Comparison of ENCODE assay signal across 8 cellular contexts in genomic region chr1:205750683-205751651, GRCh38. TPM values are rescaled to one million over a fixed set of nuclear protein-coding genes. Genes with fewer than 3 reads are reported as not detected.
DNase-seq lines count a peak whose midpoint lies in the region; ATAC-seq and TF ChIP-seq lines count a peak whose summit lies in the region.

No MANE protein-coding gene starts in this region.

- ATAC-seq in stimulated activated naive CD8-positive, alpha-beta T cell treated with anti-CD3 and anti-CD28 coated beads, Interleukin-15, Interleukin-2, amounts not matched to agents 100 U/mL and 50 U/mL, for 24 hours, result no peak
- ATAC-seq in HG03175 (IDR thresholded peaks at IDR 0.05; ENCODE audit: unreplicated experiment), result no peak

- H3K4me3 Mint-ChIP-seq in stimulated activated naive CD8-positive, alpha-beta T cell treated with anti-CD3 and anti-CD28 coated beads, Interleukin-15, Interleukin-2, amounts not matched to agents 100 ng/mL and 50 ng/mL, for 24 hours, result peak overlapping the region; percentile 97
- peak overlapping the region; percentile 93 for H3K4me3 Mint-ChIP-seq in activated CD4-positive, alpha-beta memory T cell treated with anti-CD3 and anti-CD28 coated beads for 36 hours

- no CpG with 5 or more reads among the region's 14 CpGs for WGBS in iPS DF 6.9 (ENCODE audit: insufficient coverage, insufficient read length)
- WGBS in stomach, 5 donors, result 72 to 78% (median 75%) methylated on average over 14 of the region's 14 CpGs

- no peaks in the 10 kb centered on the region; the same call in 1 of the 2 replicates for H3K4me1 ChIP-seq in iPS DF 6.9 (ENCODE audit: control insufficient read depth, insufficient read depth, low read length)
- H3K4me1 ChIP-seq in stomach, result peaks cover 17 to 32% (median 24%) of the 10 kb centered on the region in 4 donors

- CTCF ChIA-PET in activated CD4-positive, alpha-beta memory T cell treated with anti-CD3 and anti-CD28 coated beads for 36 hours (lab: Charles Lee), result interaction anchor here (0.8 to 0.9 kb wide), 2 partner anchors 21 to 39 kb away, joined by 3 read pairs; no protein-coding TSS in a partner anchor

- H3K27ac ChIP-seq in iPS DF 6.9 (ENCODE audit: low read length) (no peak overlapping the region), stomach (peak overlapping the region; percentile 99 to 100 (median 99))

- peaks cover 33% of the 10 kb centered on the region for H3K36me3 Mint-ChIP-seq in stimulated activated naive CD8-positive, alpha-beta T cell treated with anti-CD3 and anti-CD28 coated beads, Interleukin-15, Interleukin-2, amounts not matched to agents 100 ng/mL and 50 ng/mL, for 24 hours (ENCODE audit: low read depth)
- peaks cover 23% of the 10 kb centered on the region for H3K36me3 Mint-ChIP-seq in activated CD4-positive, alpha-beta memory T cell treated with anti-CD3 and anti-CD28 coated beads for 36 hours

- TF ChIP-seq EP300 in stomach (IDR thresholded peaks at IDR 0.05), result no peak

- intact Hi-C loops in activated CD4-positive, alpha-beta memory T cell treated with anti-CD3 and anti-CD28 coated beads for 36 hours (cut with micrococcal nuclease), result loop anchor here (1.0 kb wide), 4 partner anchors 24 to 629 kb away; partner anchors contain the start of genes RAB29 and SLC41A1
- intact Hi-C loops in stomach (cut with DNase I; ENCODE audit: low total_unique reads), result no loop called here

- H3K27me3 ChIP-seq in iPS DF 6.9 (ENCODE audit: control insufficient read depth, insufficient read depth, low read length) (no peaks in the 10 kb centered on the region; the same call in 1 of the 2 replicates), stomach (peaks cover 0 to 3% (median 0%) of the 10 kb centered on the region in 3 donors)

- H3K4me3 ChIP-seq in iPS DF 6.9 (ENCODE audit: low read length) (peak overlapping the region; percentile 15; the same call in 1 of the 2 replicates), stomach (peak overlapping the region; percentile 74 to 99 (median 88))

- no peak for TF ChIP-seq CTCF in stomach (IDR thresholded peaks at IDR 0.05)

- DNase-seq in stimulated activated naive CD8-positive, alpha-beta T cell treated with anti-CD3 and anti-CD28 coated beads, Interleukin-15, Interleukin-2, amounts not matched to agents 100 U/mL and 50 U/mL, for 24 hours, result no peak
- no peak for DNase-seq in activated CD4-positive, alpha-beta memory T cell treated with anti-CD3 and anti-CD28 coated beads for 36 hours
- DNase-seq in iPS DF 6.9 (ENCODE audit: low read depth, low spot score) (no peak), stomach (no peak), NK-92 (lab: John Stamatoyannopoulos, UW; ENCODE audit: unreplicated experiment) (no peak), hypothalamus (lab: John Stamatoyannopoulos, UW) (no peak)

- peaks cover 47% of the 10 kb centered on the region for H3K4me1 Mint-ChIP-seq in stimulated activated naive CD8-positive, alpha-beta T cell treated with anti-CD3 and anti-CD28 coated beads, Interleukin-15, Interleukin-2, amounts not matched to agents 100 ng/mL and 50 ng/mL, for 24 hours (ENCODE audit: low read depth)
- H3K4me1 Mint-ChIP-seq in activated CD4-positive, alpha-beta memory T cell treated with anti-CD3 and anti-CD28 coated beads for 36 hours (ENCODE audit: low read depth), result peaks cover 26% of the 10 kb centered on the region

- H3K27ac Mint-ChIP-seq in stimulated activated naive CD8-positive, alpha-beta T cell treated with anti-CD3 and anti-CD28 coated beads, Interleukin-15, Interleukin-2, amounts not matched to agents 100 ng/mL and 50 ng/mL, for 24 hours, result peak overlapping the region; percentile 99
- H3K27ac Mint-ChIP-seq in activated CD4-positive, alpha-beta memory T cell treated with anti-CD3 and anti-CD28 coated beads for 36 hours, result peak overlapping the region; percentile 99

- H3K27me3 Mint-ChIP-seq in stimulated activated naive CD8-positive, alpha-beta T cell treated with anti-CD3 and anti-CD28 coated beads, Interleukin-15, Interleukin-2, amounts not matched to agents 100 ng/mL and 50 ng/mL, for 24 hours, result no peaks in the 10 kb centered on the region
- peaks cover 1% of the 10 kb centered on the region for H3K27me3 Mint-ChIP-seq in activated CD4-positive, alpha-beta memory T cell treated with anti-CD3 and anti-CD28 coated beads for 36 hours

- H3K36me3 ChIP-seq in iPS DF 6.9 (ENCODE audit: control insufficient read depth, insufficient read depth, low read length) (no peaks in the 10 kb centered on the region; the same call in 1 of the 2 replicates), stomach (no peaks in the 10 kb centered on the region)

- no peak for TF ChIP-seq POLR2A in stomach (IDR thresholded peaks at IDR 0.05)

- no peaks in the 10 kb centered on the region for H3K9me3 Mint-ChIP-seq in stimulated activated naive CD8-positive, alpha-beta T cell treated with anti-CD3 and anti-CD28 coated beads, Interleukin-15, Interleukin-2, amounts not matched to agents 100 ng/mL and 50 ng/mL, for 24 hours
- no peaks in the 10 kb centered on the region for H3K9me3 Mint-ChIP-seq in activated CD4-positive, alpha-beta memory T cell treated with anti-CD3 and anti-CD28 coated beads for 36 hours

- H3K9me3 ChIP-seq in iPS DF 6.9 (ENCODE audit: control insufficient read depth, insufficient read depth, low read length), result no peaks in the 10 kb centered on the region
- H3K9me3 ChIP-seq in stomach, result no peaks in the 10 kb centered on the region

- POLR2A ChIA-PET in activated CD4-positive, alpha-beta memory T cell treated with anti-CD3 and anti-CD28 coated beads for 36 hours (lab: Charles Lee), result no interaction called here

RNA-seq across cellular contexts. Expression of gene NUCKS1, which starts 1.0 kb away (rescaled TPM):
- 100 to 1,000 TPM; 149 to 202 TPM for total RNA-seq in activated CD4-positive, alpha-beta memory T cell treated with anti-CD3 and anti-CD28 coated beads for 36 hours
- 100 to 1,000 TPM in 2 of 5 donors, 10 to 100 TPM in 3; 35.6 to 330 (median 59.1) TPM for total RNA-seq in stomach
- polyA plus RNA-seq in stomach, result 10 to 100 TPM; 28.0 to 44.3 (median 38.8) TPM

RNA-seq across cellular contexts. Expression of gene RAB29, which starts 24.3 kb away (rescaled TPM):
- 10 to 100 TPM; 31.5 to 31.6 TPM for total RNA-seq in activated CD4-positive, alpha-beta memory T cell treated with anti-CD3 and anti-CD28 coated beads for 36 hours
- 10 to 100 TPM in 3 of 5 donors, 1 to 10 TPM in 2; 4.7 to 38.4 (median 11.3) TPM for total RNA-seq in stomach
- polyA plus RNA-seq in stomach, result 10 to 100 TPM in 2 of 3 donors, 1 to 10 TPM in 1; 5.2 to 15.1 (median 11.8) TPM
